Comparison of ENCODE assay signal across 22 cellular contexts in the genomic region with DNA sequence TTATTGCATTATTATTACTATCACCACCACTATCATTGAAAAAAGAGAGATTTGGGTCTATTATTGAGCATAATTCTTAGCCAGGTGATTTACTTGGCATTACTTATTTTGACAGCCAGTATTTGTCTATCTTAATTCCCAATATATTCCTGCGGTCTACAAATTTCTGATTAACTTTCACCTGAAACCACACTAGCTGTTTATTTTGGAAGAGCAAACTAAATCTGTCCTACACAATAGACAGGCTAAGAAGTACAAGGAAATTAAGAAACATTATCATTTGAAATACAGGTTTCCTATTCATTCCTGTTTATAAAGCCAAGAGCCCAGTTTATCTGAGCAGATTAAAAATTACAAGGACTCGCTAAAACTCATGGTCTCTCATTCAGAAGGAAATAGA. TPM values are rescaled to one million over a fixed set of nuclear protein-coding genes. Genes with fewer than 3 reads are reported as not detected.
DNase-seq lines count a peak whose midpoint lies in the region; ATAC-seq and TF ChIP-seq lines count a peak whose summit lies in the region.
"Had no signal": no experiment of that assay in that cellular context is flagged by ENCODE, and none has a peak within 500 bp of the region (broad histone marks: within the 10 kb centered on the region; RNA-seq: fewer than 3 reads in every experiment).

No MANE protein-coding gene starts in this region.

- no peaks in the 10 kb centered on the region for H3K9me3 Mint-ChIP-seq in activated CD4-positive, alpha-beta T cell treated with anti-CD3 and anti-CD28 coated beads, Interleukin-2, amount 10 ng/mL, durations not matched to agents 24 days and 14 days
- no peaks in the 10 kb centered on the region for H3K9me3 Mint-ChIP-seq in CD4-positive, alpha-beta memory T cell
- H3K9me3 Mint-ChIP-seq in activated T-helper 17 cell treated with anti-CD3 and anti-CD28 coated beads, Interleukin-2, amount 50 U/mL, for 72 hours: no peaks in the 10 kb centered on the region
- no peaks in the 10 kb centered on the region for H3K9me3 Mint-ChIP-seq in naive thymus-derived CD8-positive, alpha-beta T cell
- no peaks in the 10 kb centered on the region for H3K9me3 Mint-ChIP-seq in Caco-2 (ENCODE audit: unreplicated experiment)
- H3K9me3 Mint-ChIP-seq: brain, H9, IgD-negative memory B cell, type B pancreatic cell had no signal

- intact Hi-C loops in activated CD4-positive, alpha-beta T cell treated with anti-CD3 and anti-CD28 coated beads, Interleukin-2, amount 10 ng/mL, durations not matched to agents 24 days and 14 days (cut with micrococcal nuclease): loop anchor here (1.0 to 10.0 kb wide), 8 partner anchors 10 to 521 kb away; a partner anchor contains a TSS
- intact Hi-C loops in CD4-positive, alpha-beta memory T cell (cut with micrococcal nuclease): no loop called here
- intact Hi-C loops in esophagus squamous epithelium (cut with DNase I) (no loop called here), Caco-2 (cut with micrococcal nuclease; ENCODE audit: unreplicated experiment) (no loop called here)

- no TSS peak for BruUV-seq in Caco-2 (replicated peaks; lab: Mats Ljungman, UMichigan)

- peaks cover 38% of the 10 kb centered on the region for H3K4me1 ChIP-seq in CD4-positive, alpha-beta memory T cell (ENCODE audit: insufficient read depth, low read length)
- H3K4me1 ChIP-seq in esophagus squamous epithelium: peaks cover 0 to 19% (median 0%) of the 10 kb centered on the region in 3 donors
- no peaks in the 10 kb centered on the region for H3K4me1 ChIP-seq in Caco-2

- no peak for DNase-seq in activated CD4-positive, alpha-beta T cell treated with anti-CD3 and anti-CD28 coated beads, Interleukin-2, amount 10 ng/mL, durations not matched to agents 24 days and 14 days
- DNase-seq in activated CD4-positive, alpha-beta T cell treated with anti-CD3 and anti-CD28 coated beads, Interleukin-2, amount 50 U/mL, for 48 hours: no peak
- DNase-seq in CD4-positive, alpha-beta memory T cell: no peak
- no peak for DNase-seq in naive thymus-derived CD8-positive, alpha-beta T cell
- DNase-seq in esophagus squamous epithelium (lab: John Stamatoyannopoulos, UW): no peak
- DNase-seq in Caco-2: no peak
- DNase-seq: activated CD4-positive, alpha-beta T cell treated with anti-CD3 and anti-CD28 coated beads, Interleukin-2, amount 50 U/mL, for 4 hours; DMS79; GDM1; H9; left ventricle myocardium inferior; NCI-H2029 treated with DMSO at 0.1 percent for 48 hours; NCI-H526; NK-92 treated with Interleukin-12 subunit alpha and Interleukin-12 subunit beta, amount 100 ng/mL, for 24 hours; PC-9; Right ventricle myocardium superior had no signal

- ATAC-seq in activated T-helper 17 cell treated with anti-CD3 and anti-CD28 coated beads, Interleukin-2, amount 50 U/mL, for 72 hours (replicated peaks): no peak
- no peak for ATAC-seq in naive thymus-derived CD8-positive, alpha-beta T cell
- no peak for ATAC-seq in GM21529 (IDR thresholded peaks at IDR 0.05; ENCODE audit: unreplicated experiment)

- H3K36me3 ChIP-seq in CD4-positive, alpha-beta memory T cell (ENCODE audit: insufficient read depth, low read length): no peaks in the 10 kb centered on the region
- H3K36me3 ChIP-seq in esophagus squamous epithelium (no peaks in the 10 kb centered on the region), Caco-2 (ENCODE audit: control insufficient read depth, insufficient read depth, low read length) (no peaks in the 10 kb centered on the region)
- H3K36me3 ChIP-seq: left ventricle myocardium inferior had no signal

- no peak overlapping the region for H3K4me3 ChIP-seq in CD4-positive, alpha-beta memory T cell (ENCODE audit: low read length in 2 of 2)
- no peak overlapping the region for H3K4me3 ChIP-seq in esophagus squamous epithelium
- H3K4me3 ChIP-seq in Caco-2 (ENCODE audit: low read depth, low read length): no peak overlapping the region
- H3K4me3 ChIP-seq: left ventricle myocardium inferior, PC-9 had no signal

- CTCF ChIA-PET in CD4-positive, alpha-beta memory T cell (lab: Charles Lee; ENCODE audit: partially characterized antibody): no interaction called here
- CTCF ChIA-PET in Caco-2 (lab: Charles Lee): no interaction called here

- no peak overlapping the region for H3K27ac ChIP-seq in CD4-positive, alpha-beta memory T cell (ENCODE audit: low read depth, low read length)
- H3K27ac ChIP-seq in esophagus squamous epithelium: no peak overlapping the region
- H3K27ac ChIP-seq: left ventricle myocardium inferior, PC-9 had no signal

- TF ChIP-seq CTCF in esophagus squamous epithelium (IDR thresholded peaks at IDR 0.05) (no peak), Caco-2 (IDR thresholded peaks at IDR 0.05; ENCODE audit: insufficient read depth in 1 of 2, low read depth in 1 of 2, low read length in 1 of 2, severe bottlenecking in 1 of 2, unreplicated experiment in 1 of 2) (no peak)

- peaks cover 68% of the 10 kb centered on the region for H3K4me1 Mint-ChIP-seq in activated CD4-positive, alpha-beta T cell treated with anti-CD3 and anti-CD28 coated beads, Interleukin-2, amount 10 ng/mL, durations not matched to agents 24 days and 14 days
- peaks cover 24 to 55% (median 34%) of the 10 kb centered on the region in 4 donors for H3K4me1 Mint-ChIP-seq in CD4-positive, alpha-beta memory T cell
- peaks cover 41% of the 10 kb centered on the region for H3K4me1 Mint-ChIP-seq in activated T-helper 17 cell treated with anti-CD3 and anti-CD28 coated beads, Interleukin-2, amount 50 U/mL, for 72 hours
- H3K4me1 Mint-ChIP-seq in naive thymus-derived CD8-positive, alpha-beta T cell: peaks cover 4 to 70% (median 39%) of the 10 kb centered on the region in 4 donors
- H3K4me1 Mint-ChIP-seq in Caco-2 (ENCODE audit: low read depth, unreplicated experiment): no peaks in the 10 kb centered on the region
- H3K4me1 Mint-ChIP-seq: brain, H9 had no signal

- peak overlapping the region; percentile 66 for H3K4me3 Mint-ChIP-seq in activated CD4-positive, alpha-beta T cell treated with anti-CD3 and anti-CD28 coated beads, Interleukin-2, amount 10 ng/mL, durations not matched to agents 24 days and 14 days
- peak overlapping the region in 1 of 8 donors; percentile 2 for H3K4me3 Mint-ChIP-seq in CD4-positive, alpha-beta memory T cell
- peak overlapping the region; percentile 63 for H3K4me3 Mint-ChIP-seq in activated T-helper 17 cell treated with anti-CD3 and anti-CD28 coated beads, Interleukin-2, amount 50 U/mL, for 72 hours
- H3K4me3 Mint-ChIP-seq in naive thymus-derived CD8-positive, alpha-beta T cell: peak overlapping the region in 4 of 10 donors; percentile 0 to 65 (median 43)
- H3K4me3 Mint-ChIP-seq in Caco-2 (ENCODE audit: unreplicated experiment): no peak overlapping the region
- H3K4me3 Mint-ChIP-seq: brain, H9, type B pancreatic cell had no signal

- no peaks in the 10 kb centered on the region for H3K9me3 ChIP-seq in CD4-positive, alpha-beta memory T cell (ENCODE audit: control insufficient read depth in 1 of 2, low read length in 2 of 2)
- H3K9me3 ChIP-seq in esophagus squamous epithelium: no peaks in the 10 kb centered on the region
- no peaks in the 10 kb centered on the region for H3K9me3 ChIP-seq in Caco-2
- H3K9me3 ChIP-seq: left ventricle myocardium inferior had no signal

- TF ChIP-seq POLR2A in esophagus squamous epithelium (IDR thresholded peaks at IDR 0.05): no peak

- no peaks in the 10 kb centered on the region for H3K27me3 ChIP-seq in CD4-positive, alpha-beta memory T cell (ENCODE audit: insufficient read depth, low read length)
- H3K27me3 ChIP-seq in esophagus squamous epithelium (no peaks in the 10 kb centered on the region), Caco-2 (replicated peaks; ENCODE audit: control insufficient read depth, insufficient read depth, low read length) (no peaks in the 10 kb centered on the region)

- POLR2A ChIA-PET in CD4-positive, alpha-beta memory T cell (lab: Charles Lee; ENCODE audit: partially characterized antibody): no interaction called here
- POLR2A ChIA-PET in naive thymus-derived CD8-positive, alpha-beta T cell (lab: Charles Lee): no interaction called here
- POLR2A ChIA-PET in Caco-2 (lab: Charles Lee): no interaction called here

- H3K36me3 Mint-ChIP-seq in activated CD4-positive, alpha-beta T cell treated with anti-CD3 and anti-CD28 coated beads, Interleukin-2, amount 10 ng/mL, durations not matched to agents 24 days and 14 days (ENCODE audit: low read depth): peaks cover 10% of the 10 kb centered on the region
- H3K36me3 Mint-ChIP-seq in CD4-positive, alpha-beta memory T cell: no peaks in the 10 kb centered on the region
- H3K36me3 Mint-ChIP-seq in activated T-helper 17 cell treated with anti-CD3 and anti-CD28 coated beads, Interleukin-2, amount 50 U/mL, for 72 hours (ENCODE audit: low read depth): peaks cover 6% of the 10 kb centered on the region
- H3K36me3 Mint-ChIP-seq in naive thymus-derived CD8-positive, alpha-beta T cell: no peaks in the 10 kb centered on the region
- no peaks in the 10 kb centered on the region for H3K36me3 Mint-ChIP-seq in Caco-2 (ENCODE audit: insufficient read depth, unreplicated experiment)
- H3K36me3 Mint-ChIP-seq: brain, IgD-negative memory B cell, type B pancreatic cell had no signal

- WGBS in esophagus squamous epithelium, 2 donors: 74 to 76% methylated on average over 2 of the region's 2 CpGs

- H3K27ac Mint-ChIP-seq in activated CD4-positive, alpha-beta T cell treated with anti-CD3 and anti-CD28 coated beads, Interleukin-2, amount 10 ng/mL, durations not matched to agents 24 days and 14 days: peak overlapping the region; percentile 98
- peak overlapping the region in 6 of 7 donors; percentile 5 to 78 (median 52) for H3K27ac Mint-ChIP-seq in CD4-positive, alpha-beta memory T cell
- H3K27ac Mint-ChIP-seq in activated T-helper 17 cell treated with anti-CD3 and anti-CD28 coated beads, Interleukin-2, amount 50 U/mL, for 72 hours: peak overlapping the region; percentile 90
- H3K27ac Mint-ChIP-seq in naive thymus-derived CD8-positive, alpha-beta T cell: peak overlapping the region in 6 of 10 donors; percentile 2 to 89 (median 82)
- no peak overlapping the region for H3K27ac Mint-ChIP-seq in Caco-2 (ENCODE audit: unreplicated experiment)
- H3K27ac Mint-ChIP-seq: brain, H9, IgD-negative memory B cell, type B pancreatic cell had no signal

- H3K27me3 Mint-ChIP-seq in activated CD4-positive, alpha-beta T cell treated with anti-CD3 and anti-CD28 coated beads, Interleukin-2, amount 10 ng/mL, durations not matched to agents 24 days and 14 days: no peaks in the 10 kb centered on the region
- H3K27me3 Mint-ChIP-seq in CD4-positive, alpha-beta memory T cell: no peaks in the 10 kb centered on the region
- no peaks in the 10 kb centered on the region for H3K27me3 Mint-ChIP-seq in activated T-helper 17 cell treated with anti-CD3 and anti-CD28 coated beads, Interleukin-2, amount 50 U/mL, for 72 hours
- no peaks in the 10 kb centered on the region for H3K27me3 Mint-ChIP-seq in naive thymus-derived CD8-positive, alpha-beta T cell
- H3K27me3 Mint-ChIP-seq in Caco-2 (ENCODE audit: insufficient read depth, unreplicated experiment): peaks cover 2% of the 10 kb centered on the region
- H3K27me3 Mint-ChIP-seq: IgD-negative memory B cell, progenitor cell of endocrine pancreas had no signal

RNA-seq across cellular contexts. Expression of a gene that starts 6.9 kb away (rescaled TPM):
- 94.5 and 106 TPM in 2 replicates for total RNA-seq in activated CD4-positive, alpha-beta T cell treated with anti-CD3 and anti-CD28 coated beads, Interleukin-2, amount 10 ng/mL, durations not matched to agents 24 days and 14 days
- 10 to 100 TPM; 32.8 to 35.2 TPM for total RNA-seq in CD4-positive, alpha-beta memory T cell
- 1 to 10 TPM; 4.2 to 9.1 TPM for polyA plus RNA-seq in CD4-positive, alpha-beta memory T cell
- total RNA-seq in activated T-helper 17 cell treated with anti-CD3 and anti-CD28 coated beads, Interleukin-2, amount 50 U/mL, for 72 hours: 10 to 100 TPM; 19.8 to 41.2 TPM
- total RNA-seq in naive thymus-derived CD8-positive, alpha-beta T cell: 10 to 100 TPM; 23.0 to 27.2 TPM
- 10 to 100 TPM in 1 of 3 donors, 1 to 10 TPM in 2; 6.4 to 10.9 (median 6.6) TPM for polyA plus RNA-seq in naive thymus-derived CD8-positive, alpha-beta T cell
- total RNA-seq in esophagus squamous epithelium (10 to 100 TPM; 12.3 to 36.6 (median 21.0) TPM), Caco-2 (2022) (3.6 and 5.6 TPM in 2 replicates)
